Comparison of ENCODE assay signal across 18 cellular contexts in the genomic region with DNA sequence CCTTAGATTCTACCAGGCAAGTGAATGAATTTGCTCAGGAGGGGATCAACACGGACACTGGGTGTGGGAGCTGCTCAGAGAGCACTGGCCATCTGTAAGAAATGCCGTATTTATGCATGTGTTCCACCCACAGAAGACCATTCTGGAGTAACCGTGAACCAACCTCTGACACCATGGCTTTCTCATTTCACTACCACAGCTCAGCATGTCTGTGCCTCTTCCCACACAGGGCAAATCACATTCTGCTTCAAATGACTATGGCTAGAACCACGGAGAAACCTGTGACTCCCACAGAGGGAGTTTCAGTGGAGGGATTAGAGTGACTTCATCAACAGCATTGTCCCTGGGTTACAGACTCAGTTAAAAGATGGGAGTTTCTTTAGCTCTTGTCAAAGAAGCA.
DNase-seq lines count a peak whose midpoint lies in the region; ATAC-seq lines count a peak whose summit lies in the region.
"Had no signal": no experiment of that assay in that cellular context is flagged by ENCODE, and none has a peak within 500 bp of the region (broad histone marks: within the 10 kb centered on the region; RNA-seq: fewer than 3 reads in every experiment).

No MANE protein-coding gene starts in this region.

- H3K27me3 ChIP-seq in aorta (ENCODE audit: control insufficient read depth in 1 of 2, insufficient read depth in 2 of 2, low read length in 1 of 2) = peaks cover 0 to 2% of the 10 kb centered on the region in 2 donors

- H3K27ac ChIP-seq in aorta (ENCODE audit: low read depth in 1 of 2, low read length in 2 of 2) = no peak overlapping the region
- H3K27ac ChIP-seq: A549, C4-2B had no signal

- H3K4me1 ChIP-seq in aorta (ENCODE audit: control insufficient read depth in 1 of 2, insufficient read depth in 2 of 2, low read length in 2 of 2) = no peaks in the 10 kb centered on the region
- H3K4me1 ChIP-seq: A549, Caco-2, HAP-1 had no signal

- H3K9me3 ChIP-seq in aorta (ENCODE audit: control insufficient read depth, low read length) = no peaks in the 10 kb centered on the region
- H3K9me3 ChIP-seq: A549, Caco-2, HAP-1 had no signal

- in situ Hi-C loops in G401 (cut with HindIII; ENCODE audit: low sequenced_read_pairs) = no loop called here

- H3K4me3 ChIP-seq in aorta (ENCODE audit: low read length in 2 of 2) = no peak overlapping the region
- H3K4me3 ChIP-seq: A549, HAP-1 had no signal

- intact Hi-C loops in left cardiac atrium (cut with DNase I) = no loop called here
- intact Hi-C loops in aorta (cut with DNase I) = no loop called here

- no peaks in the 10 kb centered on the region for H3K36me3 ChIP-seq in aorta (ENCODE audit: control insufficient read depth in 1 of 2, insufficient read depth in 2 of 2, low read length in 1 of 2)
- H3K36me3 ChIP-seq: HAP-1 had no signal

- no peak for DNase-seq in stimulated activated CD4-positive, alpha-beta T cell treated with anti-CD3 and anti-CD28 coated beads, Interleukin-4, amount 100 ng/mL, for 4 hours
- DNase-seq in left cardiac atrium = no peak
- no peak for DNase-seq in aorta
- DNase-seq in G401 (ENCODE audit: low spot score) = no peak
- DNase-seq: Caco-2, DMS53, NCI-H1417 treated with DMSO at 0.1 percent for 48 hours, NCI-H2029, NCI-H524, SHP77 had no signal

- 72 to 73% methylated on average over 4 of the region's 4 CpGs for WGBS in aorta, 2 donors

- ATAC-seq in GM18868 (IDR thresholded peaks at IDR 0.05; ENCODE audit: unreplicated experiment) (peak; percentile 48), HG02588 (IDR thresholded peaks at IDR 0.05; ENCODE audit: unreplicated experiment) (peak; percentile 69), HG02885 (IDR thresholded peaks at IDR 0.05; ENCODE audit: poor library complexity, unreplicated experiment) (peak; percentile 54), HG03565 (IDR thresholded peaks at IDR 0.05; ENCODE audit: unreplicated experiment) (peak; percentile 55), left cardiac atrium (no peak), aorta (ENCODE audit: low FRiP score) (no peak)
- ATAC-seq: A549, SK-N-SH treated with all-trans-retinoic acid at 6 μM for 48 hours had no signal

Comparison
In these comparisons a context has a peak if more than half of its experiments do, and no peak if none do; other contexts are left out.
1. ATAC-seq: peak in GM18868 (single experiment), HG02588 (single experiment), HG02885 (single experiment) and HG03565 (single experiment); none in left cardiac atrium (0 of 2) and aorta (single experiment).